In the genomic region with DNA sequence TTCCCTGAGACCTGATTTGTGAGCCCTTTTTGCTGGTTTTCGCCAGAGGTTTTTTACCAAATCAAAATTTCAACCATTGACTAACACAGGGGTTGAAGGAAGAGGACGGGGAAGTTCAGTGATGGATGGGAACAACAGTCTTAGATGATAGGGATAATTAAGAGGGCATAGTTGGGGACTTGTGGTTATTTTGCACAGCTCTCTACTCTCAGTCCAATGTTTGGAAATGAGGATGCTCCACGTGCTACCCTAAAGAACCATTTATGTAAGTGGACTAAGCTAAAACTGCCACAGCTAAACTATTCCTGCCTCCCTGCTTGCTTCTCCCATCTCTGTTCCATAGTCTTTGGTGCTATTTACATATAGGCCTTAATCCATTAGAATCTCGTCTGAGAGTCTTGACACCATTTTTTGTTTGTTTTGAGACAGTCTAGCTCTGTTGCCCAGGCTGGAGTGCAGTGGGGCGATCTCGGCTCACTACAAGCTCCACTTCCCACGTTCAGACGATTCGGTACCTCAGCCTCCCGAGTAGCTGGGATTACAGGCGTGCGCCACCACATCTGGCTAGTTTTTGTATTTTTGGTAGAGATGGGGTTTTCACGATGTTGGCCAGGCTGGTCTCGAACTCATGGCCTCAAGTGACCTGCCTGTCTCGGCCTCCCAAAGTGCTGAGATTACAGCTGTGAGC, we compare ENCODE assay signal across 8 cellular contexts. TPM values are rescaled to one million over a fixed set of nuclear protein-coding genes. Genes with fewer than 3 reads are reported as not detected.
A peak's percentile ranks its signal among the peaks of the same experiment; 100 is the strongest.
DNase-seq lines count a peak whose midpoint lies in the region; ATAC-seq and TF ChIP-seq lines count a peak whose summit lies in the region.

No MANE protein-coding gene starts in this region.

- no peaks in the 10 kb centered on the region for H3K27me3 ChIP-seq in ascending aorta
- H3K27me3 ChIP-seq in right lobe of liver: no peaks in the 10 kb centered on the region
- H3K27me3 ChIP-seq in upper lobe of right lung: no peaks in the 10 kb centered on the region

- H3K4me3 ChIP-seq in ascending aorta: peak overlapping the region; percentile 93 to 94
- H3K4me3 ChIP-seq in right lobe of liver: peak overlapping the region; percentile 61 to 99 (median 63)
- peak overlapping the region; percentile 88 for H3K4me3 ChIP-seq in upper lobe of right lung

- peak overlapping the region; percentile 94 to 100 for H3K27ac ChIP-seq in ascending aorta
- peak overlapping the region; percentile 95 to 99 (median 99) for H3K27ac ChIP-seq in right lobe of liver
- peak overlapping the region; percentile 100 for H3K27ac ChIP-seq in upper lobe of right lung

- peak overlapping the region; percentile 79 for H3K4me3 Mint-ChIP-seq in activated naive CD4-positive, alpha-beta T cell treated with anti-CD3 and anti-CD28 coated beads, Interleukin-2, amount 10 ng/mL, durations not matched to agents 7 days and 5 days

- no peak for DNase-seq in activated naive CD4-positive, alpha-beta T cell treated with anti-CD3 and anti-CD28 coated beads, Interleukin-2, amount 10 ng/mL, durations not matched to agents 7 days and 5 days
- no peak for DNase-seq in activated naive CD4-positive, alpha-beta T cell treated with anti-CD3 and anti-CD28 coated beads, Interleukin-2, amount 50 U/mL, for 16 hours
- DNase-seq in ascending aorta (ENCODE audit: low spot score in 2 of 2) (no peak), right lobe of liver (no peak), upper lobe of right lung (peak; percentile 59), NCI-H345 (lab: John Stamatoyannopoulos, UW) (no peak), GOT3 (lab: John Stamatoyannopoulos, UW) (no peak)

- peaks cover 0 to 6% of the 10 kb centered on the region in 2 donors for H3K4me1 ChIP-seq in ascending aorta
- peaks cover 0 to 10% (median 2%) of the 10 kb centered on the region in 4 donors for H3K4me1 ChIP-seq in right lobe of liver
- peaks cover 23% of the 10 kb centered on the region for H3K4me1 ChIP-seq in upper lobe of right lung

- peak overlapping the region; percentile 96 for H3K27ac Mint-ChIP-seq in activated naive CD4-positive, alpha-beta T cell treated with anti-CD3 and anti-CD28 coated beads, Interleukin-2, amount 10 ng/mL, durations not matched to agents 7 days and 5 days

- TF ChIP-seq CTCF in ascending aorta (IDR thresholded peaks at IDR 0.05) (no peak), right lobe of liver (IDR thresholded peaks at IDR 0.05) (no peak), upper lobe of right lung (IDR thresholded peaks at IDR 0.05) (no peak)

- ATAC-seq in right lobe of liver: peak in 1 of 4 donors; percentile 0
- ATAC-seq in upper lobe of right lung: no peak
- no peak for ATAC-seq in GM21367 (IDR thresholded peaks at IDR 0.05; ENCODE audit: unreplicated experiment)

- no peak for TF ChIP-seq POLR2A in right lobe of liver (IDR thresholded peaks at IDR 0.05)

- intact Hi-C loops in ascending aorta (cut with DNase I) (loop anchor here (1.0 to 2.0 kb wide), 3 partner anchors 19 to 41 kb away; no protein-coding TSS in a partner anchor), right lobe of liver (cut with DNase I) (loop anchor here in 1 of 2 donors (5.0 kb wide), 1 partner anchor 32 kb away; no protein-coding TSS in a partner anchor), upper lobe of right lung (cut with DNase I) (loop anchor here (10.0 kb wide), 1 partner anchor 45 kb away; a partner anchor contains a TSS)

- H3K27me3 Mint-ChIP-seq in activated naive CD4-positive, alpha-beta T cell treated with anti-CD3 and anti-CD28 coated beads, Interleukin-2, amount 10 ng/mL, durations not matched to agents 7 days and 5 days: no peaks in the 10 kb centered on the region

- H3K9me3 ChIP-seq in ascending aorta (no peaks in the 10 kb centered on the region), right lobe of liver (no peaks in the 10 kb centered on the region), upper lobe of right lung (no peaks in the 10 kb centered on the region)

- H3K36me3 ChIP-seq in ascending aorta: peaks cover 22 to 42% of the 10 kb centered on the region in 2 donors
- H3K36me3 ChIP-seq in right lobe of liver: peaks cover 8 to 28% (median 21%) of the 10 kb centered on the region in 4 donors
- H3K36me3 ChIP-seq in upper lobe of right lung: peaks cover 34% of the 10 kb centered on the region

- H3K4me1 Mint-ChIP-seq in activated naive CD4-positive, alpha-beta T cell treated with anti-CD3 and anti-CD28 coated beads, Interleukin-2, amount 10 ng/mL, durations not matched to agents 7 days and 5 days: peaks cover 21% of the 10 kb centered on the region

- no peaks in the 10 kb centered on the region for H3K9me3 Mint-ChIP-seq in activated naive CD4-positive, alpha-beta T cell treated with anti-CD3 and anti-CD28 coated beads, Interleukin-2, amount 10 ng/mL, durations not matched to agents 7 days and 5 days

- 57% methylated on average over 14 of the region's 15 CpGs for WGBS in right lobe of liver (ENCODE audit: insufficient coverage, low coverage, low lambda C conversion rate, missing lambda C conversion rate)

- H3K36me3 Mint-ChIP-seq in activated naive CD4-positive, alpha-beta T cell treated with anti-CD3 and anti-CD28 coated beads, Interleukin-2, amount 10 ng/mL, durations not matched to agents 7 days and 5 days: peaks cover 42% of the 10 kb centered on the region

- CTCF ChIA-PET in activated naive CD4-positive, alpha-beta T cell treated with anti-CD3 and anti-CD28 coated beads, Interleukin-2, amount 10 ng/mL, durations not matched to agents 7 days and 5 days (lab: Charles Lee): interaction anchor here (0.9 to 13.1 kb wide), 11 partner anchors 10 to 342 kb away, joined by 3 to 221 read pairs (median 4); a partner anchor contains a TSS

RNA-seq across cellular contexts. Expression of a gene that starts 0.7 kb away (rescaled TPM):
- 394 TPM for total RNA-seq in ascending aorta
- total RNA-seq in right lobe of liver: 100 to 1,000 TPM in 5 of 6 experiments, 10 to 100 TPM in 1; 83.6 to 266 (median 158) TPM
- 325 TPM for total RNA-seq in upper lobe of right lung

RNA-seq across cellular contexts. Expression of a gene that starts 30.9 kb away (rescaled TPM):
- 85.3 TPM for total RNA-seq in ascending aorta
- total RNA-seq in right lobe of liver: 10 to 100 TPM; 20.5 to 35.2 (median 31.5) TPM
- 99.2 TPM for total RNA-seq in upper lobe of right lung

RNA-seq across cellular contexts. Expression of a gene that starts 49.3 kb away (rescaled TPM):
- total RNA-seq in ascending aorta (138 TPM), right lobe of liver (100 to 1,000 TPM in 2 of 6 experiments, 10 to 100 TPM in 4; 60.4 to 166 (median 71.2) TPM), upper lobe of right lung (188 TPM)
